Comparison of ENCODE assay signal across 12 cellular contexts in genomic region chr17:58279016-58279671, GRCh38. TPM values are rescaled to one million over a fixed set of nuclear protein-coding genes. Genes with fewer than 3 reads are reported as not detected.
DNase-seq lines count a peak whose midpoint lies in the region; ATAC-seq, FAIRE-seq and TF ChIP-seq lines count a peak whose summit lies in the region.
"Had no signal": no experiment of that assay in that cellular context is flagged by ENCODE, and none has a peak within 500 bp of the region (broad histone marks: within the 10 kb centered on the region; RNA-seq: fewer than 3 reads in every experiment).

No MANE protein-coding gene starts in this region.

- H3K27me3 ChIP-seq in body of pancreas = no peaks in the 10 kb centered on the region
- peaks cover 0 to 28% (median 5%) of the 10 kb centered on the region in 3 donors for H3K27me3 ChIP-seq in sigmoid colon
- H3K27me3 ChIP-seq in CD4-positive, alpha-beta memory T cell (ENCODE audit: insufficient read depth, low read length) = no peaks in the 10 kb centered on the region

- H3K4me3 Mint-ChIP-seq in CD4-positive, alpha-beta memory T cell = no peak overlapping the region
- H3K4me3 Mint-ChIP-seq: activated T-helper 17 cell treated with anti-CD3 and anti-CD28 coated beads, Interleukin-2, amount 50 U/mL, for 72 hours had no signal

- peaks cover 0 to 4% (median 2%) of the 10 kb centered on the region in 4 donors for H3K4me1 Mint-ChIP-seq in CD4-positive, alpha-beta memory T cell
- H3K4me1 Mint-ChIP-seq: activated T-helper 17 cell treated with anti-CD3 and anti-CD28 coated beads, Interleukin-2, amount 50 U/mL, for 72 hours had no signal

- no peak overlapping the region for H3K27ac Mint-ChIP-seq in CD4-positive, alpha-beta memory T cell
- H3K27ac Mint-ChIP-seq: activated T-helper 17 cell treated with anti-CD3 and anti-CD28 coated beads, Interleukin-2, amount 50 U/mL, for 72 hours had no signal

- POLR2A ChIA-PET in HEK293T (lab: Yijun Ruan, JAX) = no interaction called here
- POLR2A ChIA-PET in CD4-positive, alpha-beta memory T cell (lab: Charles Lee; ENCODE audit: partially characterized antibody) = no interaction called here

- H3K9me3 Mint-ChIP-seq in CD4-positive, alpha-beta memory T cell = no peaks in the 10 kb centered on the region
- H3K9me3 Mint-ChIP-seq: activated T-helper 17 cell treated with anti-CD3 and anti-CD28 coated beads, Interleukin-2, amount 50 U/mL, for 72 hours had no signal

- no peak overlapping the region for H3K9ac ChIP-seq in kidney (ENCODE audit: low read length in 2 of 2)

- peak; percentile 3 for DNase-seq in HEK293T (ENCODE audit: extremely low spot score)
- DNase-seq in body of pancreas = peak in 3 of 4 donors; percentile 34 to 44 (median 39)
- peak; percentile 87 for DNase-seq in kidney
- peak; percentile 84 for DNase-seq in sigmoid colon
- no peak for DNase-seq in NCI-H345 (lab: John Stamatoyannopoulos, UW)
- no peak for DNase-seq in DMS79 (lab: John Stamatoyannopoulos, UW)
- no peak for DNase-seq in CD4-positive, alpha-beta memory T cell
- DNase-seq in 8988T = no peak
- DNase-seq: EL, T-helper 9 cell had no signal

- no peak for FAIRE-seq in kidney (lab: Jason Lieb, UNC)

- no peak overlapping the region for H3K27ac ChIP-seq in body of pancreas
- H3K27ac ChIP-seq in kidney (ENCODE audit: low read depth in 2 of 2, low read length in 2 of 2) = no peak overlapping the region
- no peak overlapping the region for H3K27ac ChIP-seq in sigmoid colon
- H3K27ac ChIP-seq in CD4-positive, alpha-beta memory T cell (ENCODE audit: low read depth, low read length) = no peak overlapping the region

- WGBS in body of pancreas, 2 donors = 2 to 17% methylated on average over 20 to 54 of the region's 59 CpGs
- 15 to 38% methylated on average over 59 of the region's 59 CpGs for WGBS in sigmoid colon, 2 donors

- peak; percentile 36 for ATAC-seq in body of pancreas

- intact Hi-C loops in body of pancreas (cut with DNase I) (no loop called here), kidney (cut with DNase I) (no loop called here), sigmoid colon (cut with DNase I) (no loop called here)
- intact Hi-C loops in CD4-positive, alpha-beta memory T cell (cut with micrococcal nuclease) = no loop called here

- TF ChIP-seq EP300 in sigmoid colon (IDR thresholded peaks at IDR 0.05) = no peak

- H3K36me3 ChIP-seq in body of pancreas (replicated peaks in 1 of 2; ENCODE audit: insufficient read depth in 1 of 2, low read depth in 2 of 2) = no peaks in the 10 kb centered on the region
- H3K36me3 ChIP-seq in kidney (ENCODE audit: control insufficient read depth in 1 of 2, insufficient read depth in 2 of 2, low read length in 2 of 2) = no peaks in the 10 kb centered on the region
- no peaks in the 10 kb centered on the region for H3K36me3 ChIP-seq in sigmoid colon
- H3K36me3 ChIP-seq in CD4-positive, alpha-beta memory T cell (ENCODE audit: insufficient read depth, low read length) = no peaks in the 10 kb centered on the region

- CTCF ChIA-PET in HEK293T (lab: Yijun Ruan, JAX) = no interaction called here
- CTCF ChIA-PET in CD4-positive, alpha-beta memory T cell (lab: Charles Lee; ENCODE audit: partially characterized antibody) = no interaction called here

- TF ChIP-seq CTCF in body of pancreas (IDR thresholded peaks at IDR 0.05) (no peak), kidney (IDR thresholded peaks at IDR 0.05; ENCODE audit: borderline replicate concordance, extremely low read depth, insufficient read depth) (no peak), sigmoid colon (IDR thresholded peaks at IDR 0.05) (no peak)

- H3K4me1 ChIP-seq in body of pancreas (peaks cover 10% of the 10 kb centered on the region), kidney (ENCODE audit: control insufficient read depth in 1 of 2, insufficient read depth in 1 of 2, low read depth in 1 of 2, low read length in 2 of 2) (no peaks in the 10 kb centered on the region), sigmoid colon (peaks cover 0 to 10% (median 4%) of the 10 kb centered on the region in 4 donors)
- H3K4me1 ChIP-seq in CD4-positive, alpha-beta memory T cell (ENCODE audit: insufficient read depth, low read length) = no peaks in the 10 kb centered on the region

- TF ChIP-seq POLR2A in body of pancreas (IDR thresholded peaks at IDR 0.05) (no peak), sigmoid colon (IDR thresholded peaks at IDR 0.05) (no peak)

- peaks cover 2 to 21% of the 10 kb centered on the region in 2 donors for H3K27me3 Mint-ChIP-seq in CD4-positive, alpha-beta memory T cell

- H3K4me3 ChIP-seq in body of pancreas (no peak overlapping the region), kidney (ENCODE audit: low read length in 2 of 2) (peak overlapping the region in 1 of 2 donors; percentile 29), sigmoid colon (peak overlapping the region in 2 of 4 donors; percentile 19 to 29)
- no peak overlapping the region for H3K4me3 ChIP-seq in CD4-positive, alpha-beta memory T cell (ENCODE audit: low read length in 2 of 2)

- no peaks in the 10 kb centered on the region for H3K9me3 ChIP-seq in body of pancreas
- no peaks in the 10 kb centered on the region for H3K9me3 ChIP-seq in kidney (ENCODE audit: control insufficient read depth in 1 of 2, low read length in 2 of 2)
- H3K9me3 ChIP-seq in sigmoid colon = no peaks in the 10 kb centered on the region
- no peaks in the 10 kb centered on the region for H3K9me3 ChIP-seq in CD4-positive, alpha-beta memory T cell (ENCODE audit: control insufficient read depth in 1 of 2, low read length in 2 of 2)

- H3K36me3 Mint-ChIP-seq in CD4-positive, alpha-beta memory T cell = no peaks in the 10 kb centered on the region

TF ChIP-seq in HEK293T, 16 proteins besides CTCF, POLR2A, EP300 and RAD21:
- TF ChIP-seq NFRKB (IDR thresholded peaks at IDR 0.05) (no peak), SP1 (IDR thresholded peaks at IDR 0.05) (no peak), CTBP1 (IDR thresholded peaks at IDR 0.05; ENCODE audit: borderline replicate concordance) (no peak), HDGF (IDR thresholded peaks at IDR 0.05; ENCODE audit: borderline replicate concordance) (no peak), LEF1 (IDR thresholded peaks at IDR 0.05; ENCODE audit: borderline replicate concordance) (no peak), FOXK2 (IDR thresholded peaks at IDR 0.05) (no peak), ELF4 (IDR thresholded peaks at IDR 0.05) (no peak), TARDBP (IDR thresholded peaks at IDR 0.05) (no peak), FOXM1 (IDR thresholded peaks at IDR 0.05; ENCODE audit: borderline replicate concordance) (no peak), SUZ12 (IDR thresholded peaks at IDR 0.05) (no peak), ZNF384 (IDR thresholded peaks at IDR 0.05) (no peak), L3MBTL2 (conservative IDR thresholded peaks at IDR 0.05) (no peak), ARNT (IDR thresholded peaks at IDR 0.05) (no peak), FOXA1 (IDR thresholded peaks at IDR 0.05) (no peak), BHLHE40 (IDR thresholded peaks at IDR 0.05; ENCODE audit: borderline replicate concordance) (no peak)
- TF ChIP-seq, protein P1, sequence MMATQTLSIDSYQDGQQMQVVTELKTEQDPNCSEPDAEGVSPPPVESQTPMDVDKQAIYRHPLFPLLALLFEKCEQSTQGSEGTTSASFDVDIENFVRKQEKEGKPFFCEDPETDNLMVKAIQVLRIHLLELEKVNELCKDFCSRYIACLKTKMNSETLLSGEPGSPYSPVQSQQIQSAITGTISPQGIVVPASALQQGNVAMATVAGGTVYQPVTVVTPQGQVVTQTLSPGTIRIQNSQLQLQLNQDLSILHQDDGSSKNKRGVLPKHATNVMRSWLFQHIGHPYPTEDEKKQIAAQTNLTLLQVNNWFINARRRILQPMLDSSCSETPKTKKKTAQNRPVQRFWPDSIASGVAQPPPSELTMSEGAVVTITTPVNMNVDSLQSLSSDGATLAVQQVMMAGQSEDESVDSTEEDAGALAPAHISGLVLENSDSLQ (IDR thresholded peaks at IDR 0.05) = no peak

RNA-seq across cellular contexts. Expression of gene MPO, which starts 1.6 kb away (rescaled TPM):
- total RNA-seq in body of pancreas (not detected), kidney (0.47 TPM), sigmoid colon (under 1 TPM in 1 of 4 donors, not detected in 3; 0.36 TPM)
- polyA plus RNA-seq in kidney (ENCODE audit: insufficient read depth, low read depth, low replicate concordance) (not detected), sigmoid colon (under 1 TPM in 1 of 3 donors, not detected in 2; 0.44 TPM)
- not detected for total RNA-seq in CD4-positive, alpha-beta memory T cell
- polyA plus RNA-seq in CD4-positive, alpha-beta memory T cell = not detected
- total RNA-seq: NCI-H460 had no signal

RNA-seq across cellular contexts. Expression of gene LPO, which starts 40.8 kb away (rescaled TPM):
- total RNA-seq in body of pancreas (not detected), kidney (not detected), sigmoid colon (not detected)
- polyA plus RNA-seq in kidney (ENCODE audit: insufficient read depth, low read depth, low replicate concordance) (not detected), sigmoid colon (not detected)
- not detected for total RNA-seq in CD4-positive, alpha-beta memory T cell
- polyA plus RNA-seq in CD4-positive, alpha-beta memory T cell = not detected

RNA-seq across cellular contexts. Expression of gene TSPOAP1, which starts 49.5 kb away (rescaled TPM):
- total RNA-seq in body of pancreas (10 to 100 TPM; 21.0 to 22.7 TPM), kidney (30.6 TPM), sigmoid colon (10 to 100 TPM; 12.5 to 28.4 (median 17.0) TPM)
- polyA plus RNA-seq in kidney (ENCODE audit: insufficient read depth, low read depth, low replicate concordance) (12.5 TPM), sigmoid colon (1 to 10 TPM in 2 of 3 donors, under 1 TPM in 1; 0.69 to 7.2 (median 3.6) TPM)
- total RNA-seq in CD4-positive, alpha-beta memory T cell = 10 to 100 TPM; 15.8 to 19.1 TPM
- under 1 TPM in 1 of 2 donors, not detected in 1; 0.80 TPM for polyA plus RNA-seq in CD4-positive, alpha-beta memory T cell
- total RNA-seq: NCI-H460 had no signal

Comparison
In these comparisons a context has a peak if more than half of its experiments do, and no peak if none do; other contexts are left out.
1. DNase-seq: peak in HEK293T (single experiment), body of pancreas (3 of 4), kidney (single experiment) and sigmoid colon (single experiment); none in NCI-H345 (single experiment), DMS79 (single experiment), CD4-positive, alpha-beta memory T cell (0 of 5) and 8988T (single experiment).